11 cellular contexts compared by ENCODE assay signal in genomic region chr5:165407352-165407751, GRCh38.
"Had no signal": no experiment of that assay in that cellular context is flagged by ENCODE, and none has a peak within 500 bp of the region (broad histone marks: within the 10 kb centered on the region; RNA-seq: fewer than 3 reads in every experiment).

No MANE protein-coding gene starts in this region.

- H3K4me3 ChIP-seq: GM23248, GM23338, HAP-1 had no signal

- H3K36me3 ChIP-seq: HAP-1 had no signal

- H3K4me2 ChIP-seq: GM23338 had no signal

- H3K4me1 ChIP-seq: HAP-1 had no signal

- ATAC-seq: GM23338, HCT116 had no signal

- H3K9ac ChIP-seq: GM23248 had no signal

- DNase-seq: GM23248, GOT3, H7, H9, HCEC 1CT, HFFc6 had no signal

- FAIRE-seq: H1, H54 had no signal

- H2AFZ ChIP-seq: GM23248, GM23338 had no signal

- H3K27ac ChIP-seq: GM23248 had no signal
